Comparison of ENCODE assay signal across 11 cellular contexts in genomic region chr7:7662527-7662926, GRCh38. TPM values are rescaled to one million over a fixed set of nuclear protein-coding genes. Genes with fewer than 3 reads are reported as not detected.
DNase-seq lines count a peak whose midpoint lies in the region; ATAC-seq, FAIRE-seq and TF ChIP-seq lines count a peak whose summit lies in the region.
"Had no signal": no experiment of that assay in that cellular context is flagged by ENCODE, and none has a peak within 500 bp of the region (broad histone marks: within the 10 kb centered on the region; RNA-seq: fewer than 3 reads in every experiment).

No MANE protein-coding gene starts in this region.

- no peak overlapping the region for H3K4me2 ChIP-seq in DND-41 (ENCODE audit: insufficient read depth, low read length)
- H3K4me2 ChIP-seq in MM.1S (ENCODE audit: low read depth, low read length) = no peak overlapping the region
- H3K4me2 ChIP-seq in K562 (ENCODE audit: insufficient read depth, low read length) = no peak overlapping the region
- H3K4me2 ChIP-seq in mesenchymal stem cell (ENCODE audit: low read length, poor library complexity, severe bottlenecking) = no peak overlapping the region

- H2AFZ ChIP-seq in DND-41 (ENCODE audit: low read depth, low read length) (no peak overlapping the region), MM.1S (ENCODE audit: low read length) (no peak overlapping the region), K562 (ENCODE audit: low read depth, low read length) (no peak overlapping the region), mesenchymal stem cell (ENCODE audit: low read depth, low read length) (no peak overlapping the region)

- TF ChIP-seq EP300 in K562 (IDR thresholded peaks at IDR 0.05; ENCODE audit: low read length) = no peak

- TF ChIP-seq RAD21 in K562 (CRISPR knock-in tag; conservative IDR thresholded peaks at IDR 0.05 in 1 of 2, IDR thresholded peaks at IDR 0.05 in 1 of 2) = peak in 1 of 2 experiments; percentile 56; a peak in 2 of 4 replicates

- H3K36me3 ChIP-seq in DND-41 (ENCODE audit: insufficient read depth, low read length) = no peaks in the 10 kb centered on the region
- H3K36me3 ChIP-seq in MM.1S (replicated peaks; ENCODE audit: insufficient read depth, low read length) = no peaks in the 10 kb centered on the region
- no peaks in the 10 kb centered on the region for H3K36me3 ChIP-seq in K562 (ENCODE audit: control insufficient read depth, insufficient read depth, low read length)
- H3K36me3 ChIP-seq in mesenchymal stem cell (ENCODE audit: control insufficient read depth in 1 of 2, insufficient read depth in 2 of 2, low read depth in 1 of 2, low read length in 2 of 2) = no peaks in the 10 kb centered on the region
- H3K36me3 ChIP-seq: prostate gland had no signal

- no peak overlapping the region for H3K4me3 ChIP-seq in DND-41 (ENCODE audit: low read depth in 1 of 2, low read length in 2 of 2)
- no peak overlapping the region for H3K4me3 ChIP-seq in MM.1S (ENCODE audit: low read length)
- no peak overlapping the region for H3K4me3 ChIP-seq in K562
- H3K4me3 ChIP-seq in mesenchymal stem cell (ENCODE audit: insufficient read depth in 1 of 2, low read depth in 1 of 2, low read length in 2 of 2) = no peak overlapping the region
- H3K4me3 ChIP-seq: prostate gland had no signal

- H3K4me1 ChIP-seq in DND-41 (ENCODE audit: insufficient read depth, low read length) = no peaks in the 10 kb centered on the region
- no peaks in the 10 kb centered on the region for H3K4me1 ChIP-seq in MM.1S (ENCODE audit: low read length)
- H3K4me1 ChIP-seq in K562 (replicated peaks in 1 of 2; ENCODE audit: control insufficient read depth in 2 of 2, insufficient read depth in 2 of 2, low read length in 2 of 2) = peaks cover 0 to 5% of the 10 kb centered on the region in 2 experiments; a peak in 3 of 5 replicates
- no peaks in the 10 kb centered on the region for H3K4me1 ChIP-seq in mesenchymal stem cell (ENCODE audit: control insufficient read depth, insufficient read depth, low read depth, low read length)
- H3K4me1 ChIP-seq: prostate gland had no signal

- no peak overlapping the region for H2AK5ac ChIP-seq in mesenchymal stem cell (ENCODE audit: low read length, severe bottlenecking)

- H2BK120ac ChIP-seq in mesenchymal stem cell (ENCODE audit: low read depth, low read length) = no peak overlapping the region

- no peak overlapping the region for H2BK5ac ChIP-seq in mesenchymal stem cell (ENCODE audit: low read depth, low read length, poor library complexity, severe bottlenecking)

- BruUV-seq in K562 (replicated peaks; lab: Mats Ljungman, UMichigan) = no TSS peak

- H3K18ac ChIP-seq in mesenchymal stem cell (ENCODE audit: low read depth in 1 of 2, low read length in 2 of 2) = no peak overlapping the region

- H3K14ac ChIP-seq in mesenchymal stem cell (ENCODE audit: low read length in 2 of 2) = no peak overlapping the region

- H3K9ac ChIP-seq in DND-41 (ENCODE audit: low read depth, low read length) = no peak overlapping the region
- H3K9ac ChIP-seq in MM.1S (ENCODE audit: low read length) = no peak overlapping the region
- H3K9ac ChIP-seq in K562 (ENCODE audit: insufficient read depth in 1 of 2, low read depth in 2 of 2, low read length in 2 of 2) = no peak overlapping the region
- H3K9ac ChIP-seq in mesenchymal stem cell (ENCODE audit: low read length) = no peak overlapping the region

- peak; percentile 40 for FAIRE-seq in K562 (lab: Jason Lieb, UNC)
- FAIRE-seq: colon had no signal

- H3K9me2 ChIP-seq in MM.1S (replicated peaks; ENCODE audit: insufficient read depth, low read length) = no peaks in the 10 kb centered on the region

- intact Hi-C loops in K562 (cut with micrococcal nuclease) = loop anchor here (5.0 kb wide), 1 partner anchor 555 kb away; no protein-coding TSS in a partner anchor

- H3K9me3 ChIP-seq in DND-41 (ENCODE audit: insufficient read depth, low read length, severe bottlenecking) = no peaks in the 10 kb centered on the region
- no peaks in the 10 kb centered on the region for H3K9me3 ChIP-seq in MM.1S (replicated peaks; ENCODE audit: insufficient read depth, low read length)
- H3K9me3 ChIP-seq in K562 (replicated peaks; ENCODE audit: control insufficient read depth, insufficient read depth, low read depth, low read length) = no peaks in the 10 kb centered on the region
- H3K9me3 ChIP-seq in mesenchymal stem cell (ENCODE audit: control insufficient read depth, low read length) = no peaks in the 10 kb centered on the region
- H3K9me3 ChIP-seq: prostate gland had no signal

- H3F3A ChIP-seq in MM.1S (ENCODE audit: insufficient read depth, low read length) = no peaks in the 10 kb centered on the region

- no peak overlapping the region for H2BK15ac ChIP-seq in mesenchymal stem cell (ENCODE audit: low read depth, poor library complexity, severe bottlenecking)

- H3K79me2 ChIP-seq in DND-41 (ENCODE audit: insufficient read depth, low read length) = peaks cover 7% of the 10 kb centered on the region; the same call in 1 of the 2 replicates
- H3K79me2 ChIP-seq in MM.1S (ENCODE audit: low read length) = no peaks in the 10 kb centered on the region
- no peaks in the 10 kb centered on the region for H3K79me2 ChIP-seq in K562 (ENCODE audit: control insufficient read depth, insufficient read depth, low read length)

- H3K79me1 ChIP-seq in mesenchymal stem cell (replicated peaks; ENCODE audit: low read length, poor library complexity, severe bottlenecking) = peaks cover 20% of the 10 kb centered on the region

- H4K20me1 ChIP-seq in DND-41 (ENCODE audit: insufficient read depth, low read length) (no peaks in the 10 kb centered on the region), MM.1S (ENCODE audit: insufficient read depth, low read length) (no peaks in the 10 kb centered on the region), K562 (replicated peaks; ENCODE audit: control insufficient read depth, insufficient read depth, low read length) (no peaks in the 10 kb centered on the region)

- WGBS in K562 (ENCODE audit: insufficient coverage, low coverage, missing lambda C conversion rate) = 60% methylated on average over 6 of the region's 6 CpGs
- WGBS in mesenchymal stem cell = 90% methylated on average over 5 of the region's 6 CpGs

- H3K4ac ChIP-seq in mesenchymal stem cell (ENCODE audit: low read depth in 1 of 2, low read length in 2 of 2) = no peak overlapping the region

- no peak overlapping the region for H4K91ac ChIP-seq in mesenchymal stem cell (ENCODE audit: low read length)

- no peak for TF ChIP-seq POLR2A in K562 (conservative IDR thresholded peaks at IDR 0.05)

- H2BK12ac ChIP-seq in mesenchymal stem cell (ENCODE audit: low read length in 2 of 2) = peak overlapping the region in 1 of 2 experiments; percentile 42

- POLR2A ChIA-PET in K562 (lab: Yijun Ruan, JAX) (interaction anchor here (0.8 to 1.1 kb wide), 2 partner anchors 22 to 94 kb away, joined by 3 read pairs; partner anchors contain the start of gene UMAD1), GM10248 (lab: Yijun Ruan, JAX) (no interaction called here)

- no peaks in the 10 kb centered on the region for H3K9me1 ChIP-seq in K562 (ENCODE audit: control insufficient read depth, insufficient read depth, low read length)

- CTCF ChIA-PET in K562 (lab: Yijun Ruan, JAX; ENCODE audit: low intra/inter-chr PET ratio) = no interaction called here
- CTCF ChIA-PET in GM10248 (lab: Yijun Ruan, JAX) = interaction anchor here (0.8 to 1.7 kb wide), 3 partner anchors 9 to 528 kb away, joined by 3 read pairs; no protein-coding TSS in a partner anchor

- in situ Hi-C loops in K562 (cut with MboI) = no loop called here

- ATAC-seq in DND-41 (ENCODE audit: insufficient read depth, low read depth) (no peak), K562 (peak; percentile 38; the same call in 2 of the 3 replicates), GM21825 (IDR thresholded peaks at IDR 0.05; ENCODE audit: unreplicated experiment) (no peak), HG03442 (IDR thresholded peaks at IDR 0.05; ENCODE audit: unreplicated experiment) (no peak)

- DNase-seq in DND-41 = no peak
- DNase-seq in MM.1S = no peak
- peak in 1 of 4 experiments; percentile 29 for DNase-seq in K562 (ENCODE audit: extremely low read depth in 1 of 4, low spot score in 3 of 4)
- peak; percentile 38 for DNase-seq in mesenchymal stem cell
- DNase-seq in GM03348 (ENCODE audit: low spot score) = no peak
- DNase-seq in GM10248 (ENCODE audit: extremely low spot score) = no peak
- DNase-seq: immature natural killer cell had no signal

- H3K23ac ChIP-seq in mesenchymal stem cell (ENCODE audit: low read length in 2 of 2) = no peak overlapping the region

- H4K8ac ChIP-seq in mesenchymal stem cell (ENCODE audit: low read length) = no peak overlapping the region

- TF ChIP-seq CTCF in DND-41 (IDR thresholded peaks at IDR 0.05; ENCODE audit: borderline replicate concordance, extremely low read depth, low read length, poor library complexity, severe bottlenecking) = peak; percentile 47
- peak; percentile 26 for TF ChIP-seq CTCF in MM.1S (IDR thresholded peaks at IDR 0.05; ENCODE audit: low read length)
- peak; percentile 39 to 62 (median 41); a peak in 5 of 6 replicates for TF ChIP-seq CTCF in K562 (IDR thresholded peaks at IDR 0.05 in 2 of 3, conservative IDR thresholded peaks at IDR 0.05 in 1 of 3; ENCODE audit: insufficient read depth in 2 of 3, low read depth in 1 of 3, low read length in 3 of 3)
- TF ChIP-seq CTCF in GM10248 (IDR thresholded peaks at IDR 0.05; ENCODE audit: control extremely low read depth, extremely low read depth, low read depth, missing control alignments) = no peak

- H3K27me3 ChIP-seq in DND-41 (ENCODE audit: insufficient read depth, low read length, poor library complexity) = no peaks in the 10 kb centered on the region
- no peaks in the 10 kb centered on the region for H3K27me3 ChIP-seq in MM.1S (replicated peaks; ENCODE audit: insufficient read depth, low read length)
- H3K27me3 ChIP-seq in K562 (ENCODE audit: control insufficient read depth in 2 of 2, insufficient read depth in 2 of 2, low read length in 2 of 2) = no peaks in the 10 kb centered on the region
- H3K27me3 ChIP-seq in mesenchymal stem cell (ENCODE audit: control insufficient read depth in 1 of 2, insufficient read depth in 1 of 2, low read length in 2 of 2) = no peaks in the 10 kb centered on the region

- H3K27ac ChIP-seq in DND-41 (ENCODE audit: low read length) = no peak overlapping the region
- no peak overlapping the region for H3K27ac ChIP-seq in MM.1S (ENCODE audit: low read length)
- H3K27ac ChIP-seq in K562 (ENCODE audit: extremely low read depth, low read depth, low read length) = no peak overlapping the region
- H3K27ac ChIP-seq in mesenchymal stem cell (ENCODE audit: low read length, poor library complexity, severe bottlenecking) = no peak overlapping the region
- H3K27ac ChIP-seq: prostate gland had no signal

RNA-seq across cellular contexts. Expression of gene UMAD1, which starts 22.0 kb away (rescaled TPM):
- 3.4 and 12.5 TPM in 2 replicates for total RNA-seq in K562 (2011; cell fraction: chromatin; rRNA removed; ENCODE audit: low replicate concordance)
- 3.2 and 3.4 TPM in 2 replicates for total RNA-seq in K562 (2011; cell fraction: nucleolus; rRNA removed)
- total RNA-seq in K562 (2011; cell fraction: nucleoplasm; rRNA removed) = 7.4 and 16.9 TPM in 2 replicates
- total RNA-seq in K562 (2014; rRNA removed) (9.0 and 13.6 TPM in 2 replicates), K562 (2014; rRNA removed; fragmentation: Illumina TruSeq; extraction: Trizol) (13.3 and 14.9 TPM in 2 replicates), K562 (2015; rRNA removed; fragmentation: Illumina TruSeq; extraction: Trizol) (13.5 and 16.0 TPM in 2 replicates), K562 (2021) (11.2 and 12.9 TPM in 2 replicates)
- polyA plus RNA-seq in K562 (2011; rRNA removed) (23.1 and 26.7 TPM in 2 replicates), K562 (2014; fragmentation: Illumina TruSeq; extraction: Trizol) (16.0 and 18.1 TPM in 2 replicates), K562 (2014; fragmentation: Nextera tagmentation; extraction: Ambion mirVana) (10 to 100 TPM; 11.6 to 13.9 TPM), K562 (2014; rRNA removed) (11.2 and 11.4 TPM in 2 replicates)
- 11.5 and 16.9 TPM in 2 replicates for polyA plus RNA-seq in K562 (2011; cell fraction: cytosol; rRNA removed)
- polyA plus RNA-seq in K562 (2011; cell fraction: nucleus; rRNA removed) = 7.8 and 11.9 TPM in 2 replicates
- polyA plus RNA-seq in K562 (2012) = 13.0 and 16.6 TPM in 2 replicates
- 16.6 and 17.3 TPM in 2 replicates for polyA minus RNA-seq in K562 (2011; rRNA and poly(A)+ RNA removed)
- 4.0 and 6.4 TPM in 2 replicates for polyA minus RNA-seq in K562 (2011; cell fraction: cytosol; rRNA and poly(A)+ RNA removed)
- 4.3 and 7.0 TPM in 2 replicates for polyA minus RNA-seq in K562 (2011; cell fraction: nucleus; rRNA and poly(A)+ RNA removed)
- polyA plus RNA-seq in mesenchymal stem cell (2013, experiment 1 of 2) = 14.9 TPM
- 14.5 TPM for polyA plus RNA-seq in mesenchymal stem cell (2013, experiment 2 of 2)

RNA-seq across cellular contexts. Expression of gene RPA3, which starts 55.9 kb away (rescaled TPM):
- 11.9 and 29.3 TPM in 2 replicates for total RNA-seq in K562 (2011; cell fraction: chromatin; rRNA removed; ENCODE audit: low replicate concordance)
- total RNA-seq in K562 (2011; cell fraction: nucleolus; rRNA removed) = 14.1 and 15.8 TPM in 2 replicates
- 26.5 and 30.7 TPM in 2 replicates for total RNA-seq in K562 (2011; cell fraction: nucleoplasm; rRNA removed)
- total RNA-seq in K562 (2014; rRNA removed) = 63.2 and 68.5 TPM in 2 replicates
- total RNA-seq in K562 (2014; rRNA removed; fragmentation: Illumina TruSeq; extraction: Trizol) = 152 and 160 TPM in 2 replicates
- 89.5 and 100 TPM in 2 replicates for total RNA-seq in K562 (2015; rRNA removed; fragmentation: Illumina TruSeq; extraction: Trizol)
- 116 and 124 TPM in 2 replicates for total RNA-seq in K562 (2021)
- polyA plus RNA-seq in K562 (2011; rRNA removed) = 146 and 188 TPM in 2 replicates
- polyA plus RNA-seq in K562 (2011; cell fraction: cytosol; rRNA removed) = 27.0 and 62.9 TPM in 2 replicates
- polyA plus RNA-seq in K562 (2011; cell fraction: nucleus; rRNA removed) = 24.4 and 34.7 TPM in 2 replicates
- polyA plus RNA-seq in K562 (2012) = 130 and 162 TPM in 2 replicates
- 92.4 and 107 TPM in 2 replicates for polyA plus RNA-seq in K562 (2014; fragmentation: Illumina TruSeq; extraction: Trizol)
- 100 to 1,000 TPM; 202 to 265 TPM for polyA plus RNA-seq in K562 (2014; fragmentation: Nextera tagmentation; extraction: Ambion mirVana)
- 114 and 125 TPM in 2 replicates for polyA plus RNA-seq in K562 (2014; rRNA removed)
- 35.4 and 39.6 TPM in 2 replicates for polyA minus RNA-seq in K562 (2011; rRNA and poly(A)+ RNA removed)
- 14.7 and 17.8 TPM in 2 replicates for polyA minus RNA-seq in K562 (2011; cell fraction: cytosol; rRNA and poly(A)+ RNA removed)
- polyA minus RNA-seq in K562 (2011; cell fraction: nucleus; rRNA and poly(A)+ RNA removed) = 16.4 and 28.7 TPM in 2 replicates
- polyA plus RNA-seq in mesenchymal stem cell (2013, experiment 1 of 2) = 20.8 TPM
- polyA plus RNA-seq in mesenchymal stem cell (2013, experiment 2 of 2) = 20.8 TPM
